ENCODE assay signal across 27 cellular contexts in the genomic region with DNA sequence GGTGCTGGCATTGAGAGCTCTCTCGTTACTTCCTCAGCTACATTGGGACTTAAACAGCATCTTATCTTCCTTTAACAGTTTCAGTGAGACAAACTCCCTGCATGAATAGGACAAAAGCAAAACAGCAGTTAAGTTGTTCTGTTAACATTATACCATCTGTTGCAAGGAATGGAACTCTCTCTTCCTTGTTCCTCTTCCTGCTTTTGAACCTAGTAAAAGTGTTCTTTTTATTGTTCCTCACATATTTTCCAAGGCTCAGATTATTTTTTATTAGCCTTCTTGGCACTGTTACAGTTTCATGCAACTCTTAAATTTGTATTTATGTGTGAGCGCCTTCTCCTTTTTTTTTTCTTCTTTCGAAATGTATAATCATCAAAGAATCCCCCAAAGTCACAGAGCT.
DNase-seq lines count a peak whose midpoint lies in the region; ATAC-seq and TF ChIP-seq lines count a peak whose summit lies in the region.
"Had no signal": no experiment of that assay in that cellular context is flagged by ENCODE, and none has a peak within 500 bp of the region (broad histone marks: within the 10 kb centered on the region; RNA-seq: fewer than 3 reads in every experiment).

No MANE protein-coding gene starts in this region.

- dilution Hi-C loops in mammary epithelial cell (cut with HindIII; ENCODE audit: low sequenced_read_pairs) = no loop called here

- H3K27me3 Mint-ChIP-seq in MCF 10A (ENCODE audit: insufficient read depth, unreplicated experiment) = no peaks in the 10 kb centered on the region

- TF ChIP-seq CTCF in MCF 10A (IDR thresholded peaks at IDR 0.05; ENCODE audit: unreplicated experiment) (no peak), mammary epithelial cell (conservative IDR thresholded peaks at IDR 0.05 in 1 of 2, IDR thresholded peaks at IDR 0.05 in 1 of 2; ENCODE audit: extremely low read depth in 1 of 2, insufficient read depth in 1 of 2, low read depth in 1 of 2, low read length in 2 of 2) (no peak), mucosa of descending colon (IDR thresholded peaks at IDR 0.05) (no peak)

- H3K4me3 ChIP-seq in mammary epithelial cell (replicated peaks in 1 of 3; ENCODE audit: insufficient read depth in 1 of 3, low read depth in 2 of 3, low read length in 3 of 3) (no peak overlapping the region), adipocyte (ENCODE audit: low read length) (no peak overlapping the region), mucosa of descending colon (no peak overlapping the region)

- POLR2A ChIA-PET in MCF 10A (lab: Yijun Ruan, JAX) = interaction anchor here (0.9 kb wide), 1 partner anchor 9 kb away, joined by 3 read pairs; no protein-coding TSS in a partner anchor

- no peak overlapping the region for H3K9ac ChIP-seq in mammary epithelial cell (ENCODE audit: insufficient read depth, low read length)
- H3K9ac ChIP-seq in adipocyte (ENCODE audit: low read length) = no peak overlapping the region

- no peaks in the 10 kb centered on the region for H3K9me3 Mint-ChIP-seq in MCF 10A (ENCODE audit: unreplicated experiment)

- in situ Hi-C loops in mammary epithelial cell (cut with MboI; ENCODE audit: low sequenced_read_pairs in 2 of 2) = no loop called here

- 76% methylated on average over 3 of the region's 3 CpGs for WGBS in mammary epithelial cell (ENCODE audit: low coverage, missing lambda C conversion rate)

- H3K79me2 ChIP-seq in mammary epithelial cell (ENCODE audit: insufficient read depth, low read length) = no peaks in the 10 kb centered on the region

- BruUV-seq in MCF 10A (replicated peaks; lab: Mats Ljungman, UMichigan) = no TSS peak
- no TSS peak for BruUV-seq in mammary epithelial cell (replicated peaks; lab: Mats Ljungman, UMichigan)

- no peak overlapping the region for H3K4me3 Mint-ChIP-seq in MCF 10A (ENCODE audit: unreplicated experiment)
- H3K4me3 Mint-ChIP-seq: B cell, CD14-positive monocyte had no signal

- no peak overlapping the region for H3K27ac ChIP-seq in mammary epithelial cell (ENCODE audit: insufficient read depth, low read depth, low read length)
- H3K27ac ChIP-seq: 22Rv1, RWPE1 had no signal

- no peak overlapping the region for H3K4me2 ChIP-seq in mammary epithelial cell (ENCODE audit: insufficient read depth, low read depth, low read length)

- H3K36me3 Mint-ChIP-seq in MCF 10A (ENCODE audit: insufficient read depth, unreplicated experiment) = no peaks in the 10 kb centered on the region
- H3K36me3 Mint-ChIP-seq: CD14-positive monocyte had no signal

- H3K36me3 ChIP-seq in mammary epithelial cell (ENCODE audit: insufficient read depth, low read length) (no peaks in the 10 kb centered on the region), adipocyte (ENCODE audit: control insufficient read depth, insufficient read depth, low read length, severe bottlenecking) (no peaks in the 10 kb centered on the region), mucosa of descending colon (ENCODE audit: low read depth) (no peaks in the 10 kb centered on the region)

- no peaks in the 10 kb centered on the region for H4K20me1 ChIP-seq in mammary epithelial cell (ENCODE audit: insufficient read depth, low read length)

- ATAC-seq in mucosa of descending colon = peak; percentile 98
- ATAC-seq in GM18858 (IDR thresholded peaks at IDR 0.05; ENCODE audit: unreplicated experiment) = no peak
- ATAC-seq: HepG2, Panc1 had no signal

- H3K4me1 ChIP-seq in mammary epithelial cell (ENCODE audit: insufficient read depth, low read length) = no peaks in the 10 kb centered on the region
- H3K4me1 ChIP-seq in adipocyte (ENCODE audit: control insufficient read depth, insufficient read depth, low read length) = no peaks in the 10 kb centered on the region
- H3K4me1 ChIP-seq in mucosa of descending colon (ENCODE audit: low read depth) = peaks cover 2% of the 10 kb centered on the region

- H3K4me1 Mint-ChIP-seq in MCF 10A (ENCODE audit: insufficient read depth, unreplicated experiment) = peaks cover 9% of the 10 kb centered on the region
- H3K4me1 Mint-ChIP-seq: B cell, CD14-positive monocyte had no signal

- peak overlapping the region; percentile 14 for H3K27ac Mint-ChIP-seq in MCF 10A (ENCODE audit: low read depth, unreplicated experiment)
- H3K27ac Mint-ChIP-seq: B cell, CD14-positive monocyte had no signal

- H3K9me3 ChIP-seq in mammary epithelial cell (replicated peaks; ENCODE audit: insufficient read depth, low read length) (no peaks in the 10 kb centered on the region), adipocyte (ENCODE audit: control insufficient read depth, low read length) (no peaks in the 10 kb centered on the region), mucosa of descending colon (no peaks in the 10 kb centered on the region)

- CTCF ChIA-PET in MCF 10A (lab: Yijun Ruan, JAX) = no interaction called here
- CTCF ChIA-PET in mammary epithelial cell (lab: Charles Lee; ENCODE audit: low non-redundant PET) = no interaction called here

- DNase-seq in MCF 10A (ENCODE audit: unreplicated experiment) (no peak), mammary epithelial cell (no peak), adipocyte (ENCODE audit: low read depth) (peak; percentile 20), mucosa of descending colon (peak in 1 of 3 donors; percentile 5), NOMO-1 treated with dmso at 0.1 percent for 144 hours (lab: John Stamatoyannopoulos, UW; ENCODE audit: unreplicated experiment) (no peak)
- no peak for DNase-seq in activated CD4-positive, alpha-beta T cell treated with anti-CD3 and anti-CD28 coated beads, Interleukin-2, amount 50 U/mL, for 4 hours
- no peak for DNase-seq in activated effector memory CD4-positive, alpha-beta T cell treated with Interleukin-2 at 50 U/mL for 16 hours
- DNase-seq: Calu3; DMS79 treated with DMSO at 0.1 percent for 48 hours; HCEC 1CT; Karpas-422; MV-4-11; NCI-H1105; NCI-H1436 treated with DMSO at 0.1 percent for 48 hours; NCI-H187 treated with DMSO at 0.1 percent for 48 hours; NCI-H2107; NCI-H524; NCI-H774; NK-92 treated with Interleukin-12 subunit alpha and Interleukin-12 subunit beta, amount 100 ng/mL, for 24 hours; SHP77 had no signal

- H3K27me3 ChIP-seq in mammary epithelial cell (ENCODE audit: insufficient read depth, low read length) = no peaks in the 10 kb centered on the region
- H3K27me3 ChIP-seq in adipocyte (replicated peaks; ENCODE audit: control insufficient read depth, insufficient read depth, low read length) = no peaks in the 10 kb centered on the region

- intact Hi-C loops in MCF 10A (cut with micrococcal nuclease) = no loop called here
- intact Hi-C loops in mammary epithelial cell (cut with micrococcal nuclease) = no loop called here
- intact Hi-C loops in mucosa of descending colon (cut with DNase I, micrococcal nuclease) = no loop called here

- H2AFZ ChIP-seq in mammary epithelial cell (ENCODE audit: low read depth, low read length) = no peak overlapping the region
